18 cellular contexts compared by ENCODE assay signal in genomic region chr11:129819237-129819636, GRCh38. TPM values are rescaled to one million over a fixed set of nuclear protein-coding genes. Genes with fewer than 3 reads are reported as not detected.
DNase-seq lines count a peak whose midpoint lies in the region; ATAC-seq, FAIRE-seq and TF ChIP-seq lines count a peak whose summit lies in the region.
"Had no signal": no experiment of that assay in that cellular context is flagged by ENCODE, and none has a peak within 500 bp of the region (broad histone marks: within the 10 kb centered on the region; RNA-seq: fewer than 3 reads in every experiment).

No MANE protein-coding gene starts in this region.

- dilution Hi-C loops in keratinocyte (cut with MboI; ENCODE audit: extremely low pct_ligation_motif_present, low sequenced_read_pairs): no loop called here

- no peak for TF ChIP-seq RAD21 in K562 (CRISPR knock-in tag; conservative IDR thresholded peaks at IDR 0.05 in 1 of 2, IDR thresholded peaks at IDR 0.05 in 1 of 2)

- no peak overlapping the region for H3K9ac ChIP-seq in K562 (ENCODE audit: insufficient read depth in 1 of 2, low read depth in 2 of 2, low read length in 2 of 2)
- peak overlapping the region; percentile 9 for H3K9ac ChIP-seq in keratinocyte (ENCODE audit: control insufficient read depth, extremely low read depth, insufficient read depth, low read length)
- H3K9ac ChIP-seq: BLaER1 had no signal

- POLR2A ChIA-PET in K562 (lab: Yijun Ruan, JAX): no interaction called here

- H3K4me3 ChIP-seq in K562 (no peak overlapping the region), keratinocyte (ENCODE audit: control insufficient read depth in 2 of 3, extremely low read depth in 1 of 3, insufficient read depth in 2 of 3, low read depth in 1 of 3, low read length in 3 of 3) (no peak overlapping the region)
- H3K4me3 ChIP-seq: BLaER1, HAP-1 had no signal

- intact Hi-C loops in K562 (cut with micrococcal nuclease): no loop called here
- intact Hi-C loops in left colon (cut with DNase I, micrococcal nuclease): no loop called here

- no TSS peak for BruUV-seq in K562 (replicated peaks; lab: Mats Ljungman, UMichigan)

- TF ChIP-seq CTCF in K562 (IDR thresholded peaks at IDR 0.05 in 2 of 3, conservative IDR thresholded peaks at IDR 0.05 in 1 of 3; ENCODE audit: insufficient read depth in 2 of 3, low read depth in 1 of 3, low read length in 3 of 3) (no peak), keratinocyte (optimal IDR thresholded peaks at IDR 0.05 in 1 of 3, IDR thresholded peaks at IDR 0.05 in 1 of 3, conservative IDR thresholded peaks at IDR 0.05 in 1 of 3; ENCODE audit: extremely low read depth in 1 of 3, insufficient read depth in 2 of 3, low read length in 3 of 3) (no peak)

- H3K36me3 ChIP-seq in K562 (ENCODE audit: control insufficient read depth, insufficient read depth, low read length) (no peaks in the 10 kb centered on the region), keratinocyte (ENCODE audit: control insufficient read depth in 2 of 2, extremely low read depth in 1 of 2, insufficient read depth in 2 of 2, low read length in 2 of 2) (no peaks in the 10 kb centered on the region)
- H3K36me3 ChIP-seq: BLaER1, HAP-1 had no signal

- H2AFZ ChIP-seq in K562 (ENCODE audit: low read depth, low read length) (no peak overlapping the region), keratinocyte (ENCODE audit: control insufficient read depth, low read length) (peak overlapping the region; percentile 66)

- no peak for TF ChIP-seq POLR2A in K562 (conservative IDR thresholded peaks at IDR 0.05)

- DNase-seq in KBM-7 (peak; percentile 19), K562 (ENCODE audit: extremely low read depth in 1 of 4, low spot score in 3 of 4) (no peak), epithelial cell of prostate (ENCODE audit: low read depth, low spot score) (no peak), keratinocyte (ENCODE audit: low read depth, low spot score) (no peak), left colon (no peak), NCI-H69 (lab: John Stamatoyannopoulos, UW) (no peak)
- DNase-seq: 8988T; AML-193; CD8-positive, alpha-beta memory T cell; DND-41; GDM1 had no signal

- H3K4me2 ChIP-seq in K562 (ENCODE audit: insufficient read depth, low read length) (no peak overlapping the region), keratinocyte (ENCODE audit: control insufficient read depth, extremely low read depth, insufficient read depth, low read depth, low read length) (peak overlapping the region; percentile 64)
- H3K4me2 ChIP-seq: BLaER1 had no signal

- 1% methylated on average over 9 of the region's 9 CpGs for WGBS in K562 (ENCODE audit: insufficient coverage, low coverage, missing lambda C conversion rate)

- in situ Hi-C loops in KBM-7 (cut with MboI; ENCODE audit: low pct_unique_long_range_greater_than_20kb, low sequenced_read_pairs) (no loop called here), K562 (cut with MboI) (no loop called here)

- H3K9me3 ChIP-seq in K562 (replicated peaks; ENCODE audit: control insufficient read depth, insufficient read depth, low read depth, low read length) (no peaks in the 10 kb centered on the region), keratinocyte (ENCODE audit: control insufficient read depth, low read depth, low read length) (no peaks in the 10 kb centered on the region)
- H3K9me3 ChIP-seq: Caco-2, HAP-1 had no signal

- H3K79me2 ChIP-seq in K562 (ENCODE audit: control insufficient read depth, insufficient read depth, low read length): no peaks in the 10 kb centered on the region
- H3K79me2 ChIP-seq in keratinocyte (ENCODE audit: control insufficient read depth, insufficient read depth, low read length): no peaks in the 10 kb centered on the region

- no peak for FAIRE-seq in K562 (lab: Jason Lieb, UNC)
- FAIRE-seq in keratinocyte (lab: Jason Lieb, UNC): peak; percentile 92
- FAIRE-seq: GM12892 had no signal

- peaks cover 3 to 18% of the 10 kb centered on the region in 2 experiments for H3K27me3 ChIP-seq in K562 (ENCODE audit: control insufficient read depth in 2 of 2, insufficient read depth in 2 of 2, low read length in 2 of 2)
- peaks cover 8% of the 10 kb centered on the region for H3K27me3 ChIP-seq in keratinocyte (ENCODE audit: control insufficient read depth, extremely low read depth, insufficient read depth, low read length)
- H3K27me3 ChIP-seq: BLaER1 had no signal

- TF ChIP-seq EP300 in K562 (IDR thresholded peaks at IDR 0.05; ENCODE audit: low read length): no peak

- no peaks in the 10 kb centered on the region for H4K20me1 ChIP-seq in K562 (replicated peaks; ENCODE audit: control insufficient read depth, insufficient read depth, low read length)
- H4K20me1 ChIP-seq in keratinocyte (ENCODE audit: control insufficient read depth, extremely low read depth, insufficient read depth, low read length): no peaks in the 10 kb centered on the region
- H4K20me1 ChIP-seq: BLaER1 had no signal

- ATAC-seq in K562 (no peak), GM21526 (IDR thresholded peaks at IDR 0.05; ENCODE audit: low FRiP score, unreplicated experiment) (no peak), left colon (no peak)

- H3K9me1 ChIP-seq in K562 (ENCODE audit: control insufficient read depth, insufficient read depth, low read length) (no peaks in the 10 kb centered on the region), keratinocyte (ENCODE audit: control insufficient read depth, extremely low read depth, insufficient read depth, low read length) (no peaks in the 10 kb centered on the region)

- peaks cover 0 to 6% of the 10 kb centered on the region in 2 experiments; a peak in 1 of 5 replicates for H3K4me1 ChIP-seq in K562 (replicated peaks in 1 of 2; ENCODE audit: control insufficient read depth in 2 of 2, insufficient read depth in 2 of 2, low read length in 2 of 2)
- peaks cover 28% of the 10 kb centered on the region for H3K4me1 ChIP-seq in keratinocyte (ENCODE audit: control insufficient read depth, extremely low read depth, insufficient read depth, low read length)
- H3K4me1 ChIP-seq: BLaER1, HAP-1 had no signal

- H3K27ac ChIP-seq in K562 (ENCODE audit: extremely low read depth, low read depth, low read length) (no peak overlapping the region), epithelial cell of prostate (peak overlapping the region; percentile 99), keratinocyte (ENCODE audit: control insufficient read depth, insufficient read depth, low read length) (peak overlapping the region; percentile 22)
- H3K27ac ChIP-seq: BLaER1, HL-60 had no signal

- CTCF ChIA-PET in K562 (lab: Yijun Ruan, JAX; ENCODE audit: low intra/inter-chr PET ratio): no interaction called here

TF ChIP-seq in K562, 482 proteins besides CTCF, POLR2A, EP300 and RAD21:
- TF ChIP-seq FOXO4 (CRISPR knock-in tag; IDR thresholded peaks at IDR 0.05) (no peak), MEF2D (tag; conservative IDR thresholded peaks at IDR 0.05; ENCODE audit: low read depth) (no peak), ZNF512 (tag; IDR thresholded peaks at IDR 0.05) (peak; percentile 44; the same call in 1 of the 2 replicates)

RNA-seq across cellular contexts. Expression of gene TMEM45B, which starts 3.6 kb away (rescaled TPM):
- total RNA-seq in K562 (2011; cell fraction: chromatin; rRNA removed; ENCODE audit: low replicate concordance): not detected in 2 replicates
- not detected in 2 replicates for total RNA-seq in K562 (2011; cell fraction: nucleolus; rRNA removed)
- not detected in 2 replicates for total RNA-seq in K562 (2011; cell fraction: nucleoplasm; rRNA removed)
- total RNA-seq in K562 (2014; rRNA removed) (not detected in 2 replicates), K562 (2014; rRNA removed; fragmentation: Illumina TruSeq; extraction: Trizol) (not detected in 2 replicates), K562 (2015; rRNA removed; fragmentation: Illumina TruSeq; extraction: Trizol) (not detected in 2 replicates), K562 (2021) (0.07 and 0.16 TPM in 2 replicates), left colon (100 to 1,000 TPM; 309 to 343 TPM)
- polyA plus RNA-seq in K562 (2011; rRNA removed) (not detected in 2 replicates), K562 (2014; fragmentation: Illumina TruSeq; extraction: Trizol) (not detected in 2 replicates), K562 (2014; fragmentation: Nextera tagmentation; extraction: Ambion mirVana) (not detected), K562 (2014; rRNA removed) (not detected in 2 replicates), keratinocyte (2.1 to 4.1 TPM (median 2.6 TPM) in 3 replicates)
- polyA plus RNA-seq in K562 (2011; cell fraction: cytosol; rRNA removed): not detected in 2 replicates
- not detected in 2 replicates for polyA plus RNA-seq in K562 (2011; cell fraction: nucleus; rRNA removed)
- polyA plus RNA-seq in K562 (2012): not detected in 2 replicates
- polyA minus RNA-seq in K562 (2011; rRNA and poly(A)+ RNA removed): not detected in 2 replicates
- 0.82 TPM in 1 of 2 replicates, not detected in the other for polyA minus RNA-seq in K562 (2011; cell fraction: cytosol; rRNA and poly(A)+ RNA removed)
- polyA minus RNA-seq in K562 (2011; cell fraction: nucleus; rRNA and poly(A)+ RNA removed): not detected in 2 replicates
- polyA plus RNA-seq in keratinocyte (2011; ENCODE audit: low read depth): 61.5 TPM
- 1.3 and 2.5 TPM in 2 replicates for polyA plus RNA-seq in keratinocyte (2011; cell fraction: cytosol; rRNA removed)
- 5.7 and 6.6 TPM in 2 replicates for polyA plus RNA-seq in keratinocyte (2011; cell fraction: nucleus; rRNA removed)
- polyA plus RNA-seq in keratinocyte (2012; ENCODE audit: low replicate concordance): 1.5 and 105 TPM in 2 replicates
- polyA minus RNA-seq in keratinocyte: 2.4 to 4.1 TPM (median 3.5 TPM) in 3 replicates
- not detected for polyA minus RNA-seq in keratinocyte (2011; cell fraction: cytosol; rRNA and poly(A)+ RNA removed)
- polyA minus RNA-seq in keratinocyte (2011; cell fraction: nucleus; rRNA and poly(A)+ RNA removed): 1.6 and 2.2 TPM in 2 replicates
- total RNA-seq: H1 had no signal

Comparison
In these comparisons a context has a peak if more than half of its experiments do, and no peak if none do; other contexts are left out.
1. RNA of gene TMEM45B, which starts 3.6 kb away (total RNA-seq): 309 to 343 TPM in left colon; 0.07 to 0.16 TPM in K562; every median in the first group is over 100 times any median in the second.